Comparison of ENCODE assay signal across 25 cellular contexts in the genomic region with DNA sequence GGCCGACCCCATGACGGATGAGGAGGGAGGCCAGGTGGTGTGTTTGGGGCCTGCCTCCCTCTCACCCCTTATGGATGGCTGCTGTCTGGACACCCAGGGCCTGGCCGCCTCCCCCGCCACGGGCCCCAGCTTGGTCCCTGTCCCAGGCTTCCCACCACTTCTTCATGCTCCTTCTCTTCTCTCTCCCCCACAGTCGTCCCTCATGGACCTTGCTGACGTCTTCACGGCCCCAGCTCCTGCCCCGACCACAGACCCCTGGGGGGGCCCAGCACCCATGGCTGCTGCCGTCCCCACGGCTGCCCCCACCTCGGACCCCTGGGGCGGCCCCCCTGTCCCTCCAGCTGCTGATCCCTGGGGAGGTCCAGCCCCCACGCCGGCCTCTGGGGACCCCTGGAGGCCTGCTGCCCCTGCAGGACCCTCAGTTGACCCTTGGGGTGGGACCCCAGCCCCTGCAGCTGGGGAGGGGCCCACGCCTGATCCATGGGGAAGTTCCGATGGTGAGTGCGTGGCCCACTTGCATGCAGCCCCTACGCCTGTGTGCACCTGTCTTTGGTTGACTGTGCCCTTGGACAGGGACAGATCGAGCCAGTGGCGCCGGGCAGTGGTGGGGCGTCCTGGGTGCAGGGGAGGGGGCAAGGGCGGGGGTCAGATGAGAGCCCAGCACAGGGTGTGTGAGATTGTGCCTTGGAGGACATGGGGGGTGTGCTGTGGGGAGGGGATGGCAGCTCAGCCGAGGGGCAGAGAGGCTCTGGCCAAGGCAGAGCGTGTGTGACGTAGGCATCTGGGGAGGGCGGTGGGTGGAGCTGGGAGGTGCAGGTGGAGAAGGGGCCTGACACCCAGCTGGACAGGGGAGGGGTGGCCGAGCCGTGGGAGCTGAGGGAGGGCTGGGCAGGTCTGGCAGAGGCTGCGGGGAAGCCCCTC. TPM values are rescaled to one million over a fixed set of nuclear protein-coding genes. Genes with fewer than 3 reads are reported as not detected.
A peak's percentile ranks its signal among the peaks of the same experiment; 100 is the strongest.
DNase-seq lines count a peak whose midpoint lies in the region; ATAC-seq and TF ChIP-seq lines count a peak whose summit lies in the region.
"Had no signal": no experiment of that assay in that cellular context is flagged by ENCODE, and none has a peak within 500 bp of the region (broad histone marks: within the 10 kb centered on the region; RNA-seq: fewer than 3 reads in every experiment).

No MANE protein-coding gene starts in this region.

- no peak for ATAC-seq in left lung
- ATAC-seq in GM21619 (IDR thresholded peaks at IDR 0.05; ENCODE audit: unreplicated experiment), result no peak
- ATAC-seq: CD8-positive, alpha-beta T cell had no signal

- no peak overlapping the region for H3K9ac ChIP-seq in smooth muscle cell (ENCODE audit: low read depth)

- H2AFZ ChIP-seq in smooth muscle cell (ENCODE audit: low read depth), result no peak overlapping the region

- H3F3A ChIP-seq in smooth muscle cell (ENCODE audit: low read depth), result no peaks in the 10 kb centered on the region

- intact Hi-C loops in cardiac septum (cut with DNase I) (no loop called here), left lung (cut with DNase I) (no loop called here), posterior vena cava (cut with DNase I) (no loop called here)

- H3K36me3 ChIP-seq in right atrium auricular region (peaks cover 91% of the 10 kb centered on the region), H7 (replicated peaks; ENCODE audit: control insufficient read depth, insufficient read depth, low read length) (peaks cover 11% of the 10 kb centered on the region), left lung (peaks cover 0 to 100% of the 10 kb centered on the region in 2 donors), smooth muscle cell (ENCODE audit: low read depth) (no peaks in the 10 kb centered on the region)

- H3K4me2 ChIP-seq in smooth muscle cell, result no peak overlapping the region

- H3K9me3 ChIP-seq in right atrium auricular region (no peaks in the 10 kb centered on the region), left lung (no peaks in the 10 kb centered on the region), smooth muscle cell (replicated peaks; ENCODE audit: low read depth) (no peaks in the 10 kb centered on the region)
- H3K9me3 ChIP-seq: MG63 had no signal

- H3K4me1 ChIP-seq in right atrium auricular region (no peaks in the 10 kb centered on the region), left lung (no peaks in the 10 kb centered on the region), smooth muscle cell (ENCODE audit: low read depth) (no peaks in the 10 kb centered on the region)

- no peak for TF ChIP-seq CTCF in right atrium auricular region (IDR thresholded peaks at IDR 0.05)
- TF ChIP-seq CTCF in left lung (IDR thresholded peaks at IDR 0.05), result no peak
- TF ChIP-seq CTCF in smooth muscle cell (IDR thresholded peaks at IDR 0.05; ENCODE audit: borderline replicate concordance, insufficient read depth, poor library complexity, severe bottlenecking), result no peak

- H3K27ac ChIP-seq in right atrium auricular region, result no peak overlapping the region
- no peak overlapping the region for H3K27ac ChIP-seq in left lung
- H3K27ac ChIP-seq in smooth muscle cell (ENCODE audit: low read depth), result no peak overlapping the region

- no peak overlapping the region for H3K4me3 ChIP-seq in right atrium auricular region
- H3K4me3 ChIP-seq in H7 (ENCODE audit: insufficient read depth, low read depth, low read length), result no peak overlapping the region
- no peak overlapping the region for H3K4me3 ChIP-seq in left lung
- H3K4me3 ChIP-seq in smooth muscle cell, result no peak overlapping the region
- H3K4me3 ChIP-seq: MG63 had no signal

- H3K27me3 ChIP-seq in right atrium auricular region (no peaks in the 10 kb centered on the region), H7 (ENCODE audit: control insufficient read depth, insufficient read depth, low read length) (no peaks in the 10 kb centered on the region), left lung (no peaks in the 10 kb centered on the region), smooth muscle cell (ENCODE audit: low read depth) (no peaks in the 10 kb centered on the region)
- H3K27me3 ChIP-seq: MG63 had no signal

- H4K20me1 ChIP-seq in smooth muscle cell (ENCODE audit: low read depth), result peaks cover 45% of the 10 kb centered on the region

- H3K79me2 ChIP-seq in smooth muscle cell (ENCODE audit: low read depth), result peaks cover 1% of the 10 kb centered on the region

- DNase-seq in cardiac septum (ENCODE audit: low spot score), result peak; percentile 67
- DNase-seq in right atrium auricular region (ENCODE audit: low spot score), result no peak
- DNase-seq in H7, result peak; percentile 66
- peak; percentile 19 to 65 for DNase-seq in left lung
- DNase-seq in posterior vena cava (ENCODE audit: low spot score), result peak; percentile 72
- DNase-seq in smooth muscle cell (lab: John Stamatoyannopoulos, UW; ENCODE audit: unreplicated experiment), result no peak
- no peak for DNase-seq in T-helper 2 cell
- DNase-seq: AML-193; C1 segment of cervical spinal cord; Calu3; CD8-positive, alpha-beta T cell; DMS153; MG63; NCI-H1417; NCI-H1694 treated with DMSO at 0.1 percent for 48 hours; NCI-H446; NCI-H526; SHP77 treated with DMSO at 0.1 percent for 48 hours had no signal

- WGBS in smooth muscle cell (ENCODE audit: low lambda C conversion rate), result 95% methylated on average over 23 of the region's 31 CpGs

RNA-seq across cellular contexts. Expression of a gene that starts 16.8 kb away (rescaled TPM):
- total RNA-seq in cardiac septum (193 TPM), right atrium auricular region (100 to 1,000 TPM; 179 to 187 TPM), left lung (100 to 1,000 TPM; 114 to 120 TPM), posterior vena cava (10 to 100 TPM; 75.5 to 76.4 TPM), smooth muscle cell (25.3 and 34.5 TPM in 2 replicates)
- total RNA-seq in H7 (2014; rRNA removed; shearing (Covaris generic)), result 156 and 157 TPM in 2 replicates
- 119 and 121 TPM in 2 replicates for polyA plus RNA-seq in smooth muscle cell

RNA-seq across cellular contexts. Expression of a gene that starts 37.0 kb away (rescaled TPM):
- total RNA-seq in cardiac septum, result 80.4 TPM
- total RNA-seq in right atrium auricular region, result 10 to 100 TPM; 39.0 to 61.0 TPM
- 231 and 289 TPM in 2 replicates for total RNA-seq in H7 (2014; rRNA removed; shearing (Covaris generic))
- total RNA-seq in left lung, result 100 to 1,000 TPM; 123 to 145 TPM
- 10 to 100 TPM; 89.3 to 91.7 TPM for total RNA-seq in posterior vena cava
- 70.7 and 75.0 TPM in 2 replicates for total RNA-seq in smooth muscle cell
- 8.4 and 14.4 TPM in 2 replicates for polyA plus RNA-seq in smooth muscle cell

RNA-seq across cellular contexts. Expression of a gene that starts 43.8 kb away (rescaled TPM):
- 15.9 TPM for total RNA-seq in cardiac septum
- total RNA-seq in right atrium auricular region, result 10 to 100 TPM; 19.1 to 30.0 TPM
- total RNA-seq in H7 (2014; rRNA removed; shearing (Covaris generic)), result 13.2 and 14.4 TPM in 2 replicates
- 10 to 100 TPM in 1 of 2 donors, 1 to 10 TPM in 1; 9.7 to 15.1 TPM for total RNA-seq in left lung
- 10 to 100 TPM in 1 of 2 donors, 1 to 10 TPM in 1; 8.6 to 13.6 TPM for total RNA-seq in posterior vena cava
- total RNA-seq in smooth muscle cell, result 6.9 and 7.7 TPM in 2 replicates
- 18.3 and 24.8 TPM in 2 replicates for polyA plus RNA-seq in smooth muscle cell

RNA-seq across cellular contexts. Expression of a gene that starts 46.4 kb away (rescaled TPM):
- total RNA-seq in cardiac septum (not detected), right atrium auricular region (not detected), left lung (not detected), posterior vena cava (not detected), smooth muscle cell (not detected in 2 replicates)
- not detected in 2 replicates for total RNA-seq in H7 (2014; rRNA removed; shearing (Covaris generic))
- 0.07 TPM in 1 of 2 replicates, not detected in the other for polyA plus RNA-seq in smooth muscle cell
- total RNA-seq: A172; Calu3; CD8-positive, alpha-beta T cell; G401; H1; LHCN-M2; OCI-LY7 had no signal
- polyA plus RNA-seq: AG04450, H1 had no signal

RNA-seq across cellular contexts. Expression of a gene that starts 48.4 kb away (rescaled TPM):
- 6.5 TPM for total RNA-seq in cardiac septum
- 1 to 10 TPM; 7.5 to 8.6 TPM for total RNA-seq in right atrium auricular region
- total RNA-seq in H7 (2014; rRNA removed; shearing (Covaris generic)), result 64.7 and 67.0 TPM in 2 replicates
- 10 to 100 TPM; 14.5 to 19.5 TPM for total RNA-seq in left lung
- 10 to 100 TPM in 1 of 2 donors, 1 to 10 TPM in 1; 8.0 to 12.0 TPM for total RNA-seq in posterior vena cava
- total RNA-seq in smooth muscle cell, result 6.8 and 10.0 TPM in 2 replicates
- polyA plus RNA-seq in smooth muscle cell, result 21.4 and 22.0 TPM in 2 replicates

Comparison
In these comparisons a context has a peak if more than half of its experiments do, and no peak if none do; other contexts are left out.
1. DNase-seq: peak in cardiac septum (single experiment), H7 (single experiment), left lung (2 of 2) and posterior vena cava (single experiment); none in right atrium auricular region (single experiment), smooth muscle cell (single experiment) and T-helper 2 cell (0 of 5).